In the genomic region with DNA sequence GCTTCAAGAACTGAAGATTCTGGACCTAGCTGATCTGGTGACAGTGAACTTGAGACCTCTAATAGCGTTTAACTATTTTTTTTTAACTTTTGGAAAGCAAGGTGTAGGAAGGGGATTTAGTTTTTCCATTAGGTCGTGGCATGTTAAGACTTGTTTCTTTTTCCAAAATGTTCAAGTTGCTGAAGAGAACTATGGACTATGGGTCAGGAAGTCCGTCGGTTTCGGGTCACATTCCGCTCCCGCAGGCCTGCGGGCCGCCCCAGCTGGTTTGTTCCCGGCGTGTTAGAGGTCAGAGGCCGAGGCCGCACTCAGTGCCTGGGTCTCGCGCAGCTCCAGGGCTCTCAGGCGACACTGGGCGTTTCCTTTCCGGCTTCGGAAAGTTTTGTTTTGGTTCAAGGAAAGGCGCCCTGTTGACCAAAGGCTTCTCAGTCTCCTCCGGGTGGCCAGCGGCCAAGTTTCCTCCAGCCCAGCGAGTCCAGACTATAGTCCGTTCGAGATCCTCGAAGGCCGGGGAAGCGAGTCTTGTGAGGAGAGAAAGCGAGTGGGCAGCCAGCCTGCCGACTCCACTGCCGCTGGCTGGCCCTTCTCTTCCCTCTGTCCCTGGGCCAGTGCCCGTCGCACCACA, we compare ENCODE assay signal across 1 cellular context.
A peak's percentile ranks its signal among the peaks of the same experiment; 100 is the strongest.
TF ChIP-seq lines count a peak whose summit lies in the region.

No MANE protein-coding gene starts in this region.

TF ChIP-seq in HepG2, 621 proteins besides CTCF, POLR2A, EP300 and RAD21 (continued from another document and continues in another):
- TF ChIP-seq POGK (CRISPR knock-in tag; conservative IDR thresholded peaks at IDR 0.05) (no peak), KMT2A (CRISPR knock-in tag; IDR thresholded peaks at IDR 0.05) (0 out of 2 replicates have a peak, but pooled peaks have one; percentile 11), ZNF510 (CRISPR knock-in tag; IDR thresholded peaks at IDR 0.05; ENCODE audit: low read depth) (peak; percentile 66; the same call in 1 of the 2 replicates), REXO4 (CRISPR knock-in tag; IDR thresholded peaks at IDR 0.05; ENCODE audit: borderline replicate concordance) (no peak), MTF1 (CRISPR knock-in tag; IDR thresholded peaks at IDR 0.05) (no peak), SP5 (CRISPR knock-in tag; IDR thresholded peaks at IDR 0.05; ENCODE audit: borderline replicate concordance, low read depth) (no peak), HNRNPLL (IDR thresholded peaks at IDR 0.05; ENCODE audit: low read depth, low read length, poor library complexity, severe bottlenecking) (no peak), CBFB (CRISPR knock-in tag; IDR thresholded peaks at IDR 0.05) (no peak), ZNF350 (CRISPR knock-in tag; IDR thresholded peaks at IDR 0.05; ENCODE audit: borderline replicate concordance, low read depth) (no peak; the same call in 1 of the 2 replicates), AHR (CRISPR knock-in tag; IDR thresholded peaks at IDR 0.05) (no peak), ZKSCAN1 (IDR thresholded peaks at IDR 0.05; ENCODE audit: low read length) (no peak), ZNF207 (IDR thresholded peaks at IDR 0.05; ENCODE audit: borderline replicate concordance) (no peak), HNRNPL (IDR thresholded peaks at IDR 0.05; ENCODE audit: low read depth, low read length) (0 out of 2 replicates have a peak, but pooled peaks have one; percentile 41), ZMYM4 (CRISPR knock-in tag; IDR thresholded peaks at IDR 0.05) (peak; percentile 28; the same call in 1 of the 2 replicates), ZFP91 (CRISPR knock-in tag; IDR thresholded peaks at IDR 0.05; ENCODE audit: borderline replicate concordance) (0 out of 2 replicates have a peak, but pooled peaks have one; percentile 74), ZNF569 (CRISPR knock-in tag; IDR thresholded peaks at IDR 0.05; ENCODE audit: borderline replicate concordance) (no peak), ELF4 (CRISPR knock-in tag; IDR thresholded peaks at IDR 0.05; ENCODE audit: borderline replicate concordance) (no peak), MATR3 (CRISPR knock-in tag; IDR thresholded peaks at IDR 0.05) (no peak), TRIM22 (IDR thresholded peaks at IDR 0.05) (no peak), SIN3B (IDR thresholded peaks at IDR 0.05; ENCODE audit: low read length) (no peak), ZFP36L1 (CRISPR knock-in tag; IDR thresholded peaks at IDR 0.05) (no peak), ZNF879 (CRISPR knock-in tag; IDR thresholded peaks at IDR 0.05) (no peak), TEAD3 (CRISPR knock-in tag; optimal IDR thresholded peaks at IDR 0.05; ENCODE audit: borderline replicate concordance) (peak; percentile 64), SOX6 (IDR thresholded peaks at IDR 0.05) (no peak), SOX6 (CRISPR knock-in tag; IDR thresholded peaks at IDR 0.05) (peak; percentile 69), HHEX (CRISPR knock-in tag; IDR thresholded peaks at IDR 0.05) (no peak), ARID3A (IDR thresholded peaks at IDR 0.05; ENCODE audit: low read depth, low read length) (no peak), ELF3 (CRISPR knock-in tag; IDR thresholded peaks at IDR 0.05) (no peak), ZNF598 (CRISPR knock-in tag; IDR thresholded peaks at IDR 0.05; ENCODE audit: borderline replicate concordance) (peak; percentile 78; the same call in 1 of the 2 replicates), REL (CRISPR knock-in tag; conservative IDR thresholded peaks at IDR 0.05) (no peak), SIX1 (CRISPR knock-in tag; IDR thresholded peaks at IDR 0.05; ENCODE audit: borderline replicate concordance) (no peak), ZNF430 (CRISPR knock-in tag; IDR thresholded peaks at IDR 0.05) (no peak), KMT2B (CRISPR knock-in tag; IDR thresholded peaks at IDR 0.05) (no peak), PITX1 (CRISPR knock-in tag; IDR thresholded peaks at IDR 0.05) (peak; percentile 62), ZBTB21 (CRISPR knock-in tag; IDR thresholded peaks at IDR 0.05) (no peak), MTA1 (CRISPR knock-in tag; IDR thresholded peaks at IDR 0.05; ENCODE audit: borderline replicate concordance) (peak; percentile 64), ZNF781 (CRISPR knock-in tag; IDR thresholded peaks at IDR 0.05; ENCODE audit: borderline replicate concordance, not compliant biosample characterization) (no peak), SAP130 (CRISPR knock-in tag; IDR thresholded peaks at IDR 0.05; ENCODE audit: low read depth) (peak; percentile 45), JUNB (CRISPR knock-in tag; IDR thresholded peaks at IDR 0.05; ENCODE audit: borderline replicate concordance) (no peak), GZF1 (CRISPR knock-in tag; IDR thresholded peaks at IDR 0.05) (0 out of 2 replicates have a peak, but pooled peaks have one; percentile 54), HNF4G (IDR thresholded peaks at IDR 0.05; ENCODE audit: borderline replicate concordance, low read depth, low read length) (peak; percentile 89), HNF4G (CRISPR knock-in tag; IDR thresholded peaks at IDR 0.05; ENCODE audit: borderline replicate concordance, low read depth) (peak; percentile 91), ZNF549 (CRISPR knock-in tag; IDR thresholded peaks at IDR 0.05) (no peak), HCFC1 (IDR thresholded peaks at IDR 0.05; ENCODE audit: low read depth, low read length) (no peak), AGO2 (optimal IDR thresholded peaks at IDR 0.05; ENCODE audit: low read depth, low read length) (no peak), FOXO4 (CRISPR knock-in tag; conservative IDR thresholded peaks at IDR 0.05) (no peak)
- TF ChIP-seq, protein P1, sequence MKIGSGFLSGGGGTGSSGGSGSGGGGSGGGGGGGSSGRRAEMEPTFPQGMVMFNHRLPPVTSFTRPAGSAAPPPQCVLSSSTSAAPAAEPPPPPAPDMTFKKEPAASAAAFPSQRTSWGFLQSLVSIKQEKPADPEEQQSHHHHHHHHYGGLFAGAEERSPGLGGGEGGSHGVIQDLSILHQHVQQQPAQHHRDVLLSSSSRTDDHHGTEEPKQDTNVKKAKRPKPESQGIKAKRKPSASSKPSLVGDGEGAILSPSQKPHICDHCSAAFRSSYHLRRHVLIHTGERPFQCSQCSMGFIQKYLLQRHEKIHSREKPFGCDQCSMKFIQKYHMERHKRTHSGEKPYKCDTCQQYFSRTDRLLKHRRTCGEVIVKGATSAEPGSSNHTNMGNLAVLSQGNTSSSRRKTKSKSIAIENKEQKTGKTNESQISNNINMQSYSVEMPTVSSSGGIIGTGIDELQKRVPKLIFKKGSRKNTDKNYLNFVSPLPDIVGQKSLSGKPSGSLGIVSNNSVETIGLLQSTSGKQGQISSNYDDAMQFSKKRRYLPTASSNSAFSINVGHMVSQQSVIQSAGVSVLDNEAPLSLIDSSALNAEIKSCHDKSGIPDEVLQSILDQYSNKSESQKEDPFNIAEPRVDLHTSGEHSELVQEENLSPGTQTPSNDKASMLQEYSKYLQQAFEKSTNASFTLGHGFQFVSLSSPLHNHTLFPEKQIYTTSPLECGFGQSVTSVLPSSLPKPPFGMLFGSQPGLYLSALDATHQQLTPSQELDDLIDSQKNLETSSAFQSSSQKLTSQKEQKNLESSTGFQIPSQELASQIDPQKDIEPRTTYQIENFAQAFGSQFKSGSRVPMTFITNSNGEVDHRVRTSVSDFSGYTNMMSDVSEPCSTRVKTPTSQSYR (CRISPR knock-in tag; IDR thresholded peaks at IDR 0.05; ENCODE audit: borderline replicate concordance), result no peak
- TF ChIP-seq, protein P2, sequence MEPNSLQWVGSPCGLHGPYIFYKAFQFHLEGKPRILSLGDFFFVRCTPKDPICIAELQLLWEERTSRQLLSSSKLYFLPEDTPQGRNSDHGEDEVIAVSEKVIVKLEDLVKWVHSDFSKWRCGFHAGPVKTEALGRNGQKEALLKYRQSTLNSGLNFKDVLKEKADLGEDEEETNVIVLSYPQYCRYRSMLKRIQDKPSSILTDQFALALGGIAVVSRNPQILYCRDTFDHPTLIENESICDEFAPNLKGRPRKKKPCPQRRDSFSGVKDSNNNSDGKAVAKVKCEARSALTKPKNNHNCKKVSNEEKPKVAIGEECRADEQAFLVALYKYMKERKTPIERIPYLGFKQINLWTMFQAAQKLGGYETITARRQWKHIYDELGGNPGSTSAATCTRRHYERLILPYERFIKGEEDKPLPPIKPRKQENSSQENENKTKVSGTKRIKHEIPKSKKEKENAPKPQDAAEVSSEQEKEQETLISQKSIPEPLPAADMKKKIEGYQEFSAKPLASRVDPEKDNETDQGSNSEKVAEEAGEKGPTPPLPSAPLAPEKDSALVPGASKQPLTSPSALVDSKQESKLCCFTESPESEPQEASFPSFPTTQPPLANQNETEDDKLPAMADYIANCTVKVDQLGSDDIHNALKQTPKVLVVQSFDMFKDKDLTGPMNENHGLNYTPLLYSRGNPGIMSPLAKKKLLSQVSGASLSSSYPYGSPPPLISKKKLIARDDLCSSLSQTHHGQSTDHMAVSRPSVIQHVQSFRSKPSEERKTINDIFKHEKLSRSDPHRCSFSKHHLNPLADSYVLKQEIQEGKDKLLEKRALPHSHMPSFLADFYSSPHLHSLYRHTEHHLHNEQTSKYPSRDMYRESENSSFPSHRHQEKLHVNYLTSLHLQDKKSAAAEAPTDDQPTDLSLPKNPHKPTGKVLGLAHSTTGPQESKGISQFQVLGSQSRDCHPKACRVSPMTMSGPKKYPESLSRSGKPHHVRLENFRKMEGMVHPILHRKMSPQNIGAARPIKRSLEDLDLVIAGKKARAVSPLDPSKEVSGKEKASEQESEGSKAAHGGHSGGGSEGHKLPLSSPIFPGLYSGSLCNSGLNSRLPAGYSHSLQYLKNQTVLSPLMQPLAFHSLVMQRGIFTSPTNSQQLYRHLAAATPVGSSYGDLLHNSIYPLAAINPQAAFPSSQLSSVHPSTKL (CRISPR knock-in tag; IDR thresholded peaks at IDR 0.05), result peak; percentile 79
- TF ChIP-seq, protein P3, sequence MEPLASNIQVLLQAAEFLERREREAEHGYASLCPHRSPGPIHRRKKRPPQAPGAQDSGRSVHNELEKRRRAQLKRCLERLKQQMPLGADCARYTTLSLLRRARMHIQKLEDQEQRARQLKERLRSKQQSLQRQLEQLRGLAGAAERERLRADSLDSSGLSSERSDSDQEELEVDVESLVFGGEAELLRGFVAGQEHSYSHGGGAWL (CRISPR knock-in tag; IDR thresholded peaks at IDR 0.05), result 0 out of 2 replicates have a peak, but pooled peaks have one; percentile 5
